In the genomic region with DNA sequence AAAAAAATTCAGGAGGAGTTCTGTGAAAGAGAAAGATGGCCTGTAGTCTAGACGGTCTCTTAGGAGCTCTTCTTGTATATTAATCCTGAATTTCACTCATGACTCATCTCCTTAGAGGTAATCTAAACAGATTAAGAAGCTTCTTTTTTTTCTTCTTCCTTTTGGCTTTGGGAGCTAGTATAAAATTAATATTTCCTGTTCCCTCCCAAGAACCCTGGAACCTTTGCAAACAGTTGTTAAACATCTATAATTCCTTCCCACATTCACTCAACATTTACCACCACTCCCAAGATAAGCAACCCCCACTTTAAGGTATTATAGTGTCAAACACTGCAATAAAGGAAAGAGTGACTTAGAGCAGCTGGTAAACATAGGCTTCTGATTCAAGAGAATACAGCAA, we compare ENCODE assay signal across 18 cellular contexts.
DNase-seq lines count a peak whose midpoint lies in the region; ATAC-seq and TF ChIP-seq lines count a peak whose summit lies in the region.
"Had no signal": no experiment of that assay in that cellular context is flagged by ENCODE, and none has a peak within 500 bp of the region (broad histone marks: within the 10 kb centered on the region; RNA-seq: fewer than 3 reads in every experiment).

No MANE protein-coding gene starts in this region.

- H3K4me1 ChIP-seq in PC-3 (ENCODE audit: insufficient read depth, low read length) (peaks cover 14% of the 10 kb centered on the region; the same call in 1 of the 2 replicates), aorta (ENCODE audit: control insufficient read depth in 1 of 2, insufficient read depth in 2 of 2, low read length in 2 of 2) (no peaks in the 10 kb centered on the region)

- no peaks in the 10 kb centered on the region for H3F3A ChIP-seq in PC-3 (ENCODE audit: low read length, unreplicated experiment)

- H3K27me3 Mint-ChIP-seq in mesothelial cell of epicardium (ENCODE audit: low read depth) = no peaks in the 10 kb centered on the region
- H3K27me3 Mint-ChIP-seq: central memory CD8-positive, alpha-beta T cell; stimulated activated naive CD8-positive, alpha-beta T cell treated with anti-CD3 and anti-CD28 coated beads, Interleukin-15, Interleukin-2, amounts not matched to agents 100 ng/mL and 50 ng/mL, for 24 hours had no signal

- no peak overlapping the region for H3K4me3 Mint-ChIP-seq in mesothelial cell of epicardium
- H3K4me3 Mint-ChIP-seq: activated naive CD4-positive, alpha-beta T cell treated with anti-CD3 and anti-CD28 coated beads, Interleukin-2, amount 50 U/mL, for 24 hours; central memory CD8-positive, alpha-beta T cell; stimulated activated naive CD8-positive, alpha-beta T cell treated with anti-CD3 and anti-CD28 coated beads, Interleukin-15, Interleukin-2, amounts not matched to agents 100 ng/mL and 50 ng/mL, for 24 hours had no signal

- H3K27ac ChIP-seq in PC-3 (ENCODE audit: low read length) (peak overlapping the region; percentile 59), aorta (ENCODE audit: low read depth in 1 of 2, low read length in 2 of 2) (no peak overlapping the region)

- POLR2A ChIA-PET in PC-3 (lab: Charles Lee; ENCODE audit: unreplicated experiment) = no interaction called here

- no peaks in the 10 kb centered on the region for H3K36me3 ChIP-seq in PC-3 (ENCODE audit: low read depth, low read length)
- H3K36me3 ChIP-seq in aorta (ENCODE audit: control insufficient read depth in 1 of 2, insufficient read depth in 2 of 2, low read length in 1 of 2) = no peaks in the 10 kb centered on the region

- CTCF ChIA-PET in PC-3 (lab: Charles Lee) = interaction anchor here (0.6 kb wide), 1 partner anchor 97 kb away, joined by 3 read pairs; no protein-coding TSS in a partner anchor

- H3K4me1 Mint-ChIP-seq in mesothelial cell of epicardium = peaks cover 67% of the 10 kb centered on the region
- H3K4me1 Mint-ChIP-seq: activated naive CD4-positive, alpha-beta T cell treated with anti-CD3 and anti-CD28 coated beads, Interleukin-2, amount 50 U/mL, for 24 hours; central memory CD8-positive, alpha-beta T cell had no signal

- no TSS peak for BruUV-seq in PC-3 (replicated peaks; lab: Mats Ljungman, UMichigan)

- no peaks in the 10 kb centered on the region for H3K9me3 Mint-ChIP-seq in mesothelial cell of epicardium
- H3K9me3 Mint-ChIP-seq: activated naive CD4-positive, alpha-beta T cell treated with anti-CD3 and anti-CD28 coated beads, Interleukin-2, amount 50 U/mL, for 24 hours; stimulated activated naive CD8-positive, alpha-beta T cell treated with anti-CD3 and anti-CD28 coated beads, Interleukin-15, Interleukin-2, amounts not matched to agents 100 ng/mL and 50 ng/mL, for 24 hours had no signal

- H2AFZ ChIP-seq in PC-3 (ENCODE audit: low read length) = no peak overlapping the region

- H3K4me3 ChIP-seq in PC-3 (ENCODE audit: low read length) = no peak overlapping the region
- no peak overlapping the region for H3K4me3 ChIP-seq in aorta (ENCODE audit: low read length in 2 of 2)

- H3K4me2 ChIP-seq in PC-3 (ENCODE audit: low read length) = peak overlapping the region; percentile 27; the same call in 1 of the 2 replicates

- H3K9me3 ChIP-seq in PC-3 (ENCODE audit: low read length) = no peaks in the 10 kb centered on the region
- H3K9me3 ChIP-seq in aorta (ENCODE audit: control insufficient read depth, low read length) = no peaks in the 10 kb centered on the region

- ATAC-seq in PC-3 = peak; percentile 96
- no peak for ATAC-seq in HG03571 (IDR thresholded peaks at IDR 0.05; ENCODE audit: unreplicated experiment)
- ATAC-seq in GM19467 (IDR thresholded peaks at IDR 0.05; ENCODE audit: unreplicated experiment) = no peak
- no peak for ATAC-seq in aorta (ENCODE audit: low FRiP score)

- no peaks in the 10 kb centered on the region for H3K27me3 ChIP-seq in PC-3 (ENCODE audit: low read length)
- H3K27me3 ChIP-seq in aorta (ENCODE audit: control insufficient read depth in 1 of 2, insufficient read depth in 2 of 2, low read length in 1 of 2) = no peaks in the 10 kb centered on the region

- H3K36me3 Mint-ChIP-seq in mesothelial cell of epicardium = peaks cover 4% of the 10 kb centered on the region
- H3K36me3 Mint-ChIP-seq: activated naive CD4-positive, alpha-beta T cell treated with anti-CD3 and anti-CD28 coated beads, Interleukin-2, amount 50 U/mL, for 24 hours had no signal

- no peaks in the 10 kb centered on the region for H3K9me2 ChIP-seq in PC-3 (replicated peaks; ENCODE audit: low read length)

- H3K79me2 ChIP-seq in PC-3 (ENCODE audit: low read length) = no peaks in the 10 kb centered on the region

- no peaks in the 10 kb centered on the region for H4K20me1 ChIP-seq in PC-3 (ENCODE audit: low read length)

- DNase-seq in EL = peak; percentile 27
- DNase-seq in PC-3 = peak; percentile 73
- DNase-seq in dermis blood vessel endothelial cell = peak; percentile 17
- DNase-seq in mesothelial cell of epicardium (ENCODE audit: low spot score in 2 of 2, unreplicated experiment in 2 of 2) = no peak
- no peak for DNase-seq in NCI-H2029 (lab: John Stamatoyannopoulos, UW)
- DNase-seq in aorta = no peak
- DNase-seq: activated T-cell treated with anti-CD3 and anti-CD28 coated beads, Interleukin-2, amount 50 U/mL, for 1 hour; Calu3; hippocampal formation; KBM-7; kidney glomerular epithelial cell; NCI-H1436 treated with DMSO at 0.1 percent for 48 hours; stimulated activated CD4-positive, alpha-beta T cell treated with anti-CD3 and anti-CD28 coated beads, Interleukin-15, amount 100 ng/mL, for 24 hours had no signal

- peak overlapping the region; percentile 97 for H3K27ac Mint-ChIP-seq in mesothelial cell of epicardium
- H3K27ac Mint-ChIP-seq: activated naive CD4-positive, alpha-beta T cell treated with anti-CD3 and anti-CD28 coated beads, Interleukin-2, amount 50 U/mL, for 24 hours; stimulated activated naive CD8-positive, alpha-beta T cell treated with anti-CD3 and anti-CD28 coated beads, Interleukin-15, Interleukin-2, amounts not matched to agents 100 ng/mL and 50 ng/mL, for 24 hours had no signal

- 55 to 57% methylated on average over 1 of the region's 1 CpG for WGBS in aorta, 2 donors

- intact Hi-C loops in PC-3 (cut with micrococcal nuclease) (loop anchor here (1.0 to 10.0 kb wide), 4 partner anchors 36 to 250 kb away; no protein-coding TSS in a partner anchor), aorta (cut with DNase I) (no loop called here)

- H3K9ac ChIP-seq in PC-3 (ENCODE audit: low read length) = no peak overlapping the region

- TF ChIP-seq CTCF in PC-3 (conservative IDR thresholded peaks at IDR 0.05; ENCODE audit: low read depth, low read length) = no peak
- TF ChIP-seq CTCF in mesothelial cell of epicardium (IDR thresholded peaks at IDR 0.05; ENCODE audit: unreplicated experiment) = no peak

Comparison
In these comparisons a context has a peak if more than half of its experiments do, and no peak if none do; other contexts are left out.
1. DNase-seq: peak in EL (single experiment), PC-3 (single experiment) and dermis blood vessel endothelial cell (single experiment); none in mesothelial cell of epicardium (0 of 2), NCI-H2029 (single experiment) and aorta (0 of 2).